In the genomic region with DNA sequence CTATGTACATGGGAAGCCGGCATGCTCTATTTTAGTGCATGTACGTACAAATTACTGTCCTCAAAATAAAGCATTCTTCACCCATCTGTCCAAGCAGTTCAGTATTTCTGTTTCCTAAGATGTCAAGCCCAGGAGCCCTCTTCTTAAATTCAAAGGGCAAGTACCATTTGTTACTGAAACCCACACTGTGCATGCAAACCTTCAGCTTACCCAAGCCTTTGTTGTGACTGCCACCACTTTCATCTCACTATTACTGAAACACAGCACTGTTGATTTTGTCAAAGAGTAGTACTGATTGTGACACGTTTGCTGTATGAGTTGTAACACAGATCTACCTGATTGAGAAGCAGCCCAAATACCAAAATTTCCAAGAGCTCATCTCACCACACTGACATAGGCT, we compare ENCODE assay signal across 1 cellular context.
TF ChIP-seq lines count a peak whose summit lies in the region.

No MANE protein-coding gene starts in this region.

TF ChIP-seq in GM12878, 131 proteins besides CTCF, POLR2A, EP300 and RAD21 (continued from another document):
- TF ChIP-seq MYB (IDR thresholded peaks at IDR 0.05; ENCODE audit: borderline replicate concordance, low read depth, low read length) (no peak), RELA (IDR thresholded peaks at IDR 0.05; ENCODE audit: borderline replicate concordance, partially characterized antibody) (no peak), ZZZ3 (IDR thresholded peaks at IDR 0.05; ENCODE audit: control insufficient read depth, insufficient read length, low read depth) (no peak), NR2C1 (IDR thresholded peaks at IDR 0.05) (no peak), NR2F1 (conservative IDR thresholded peaks at IDR 0.05) (no peak), POU2F2 (IDR thresholded peaks at IDR 0.05; ENCODE audit: borderline replicate concordance, low read depth, low read length) (no peak), BMI1 (IDR thresholded peaks at IDR 0.05; ENCODE audit: borderline replicate concordance) (no peak), ESRRA (IDR thresholded peaks at IDR 0.05; ENCODE audit: low read length) (no peak), KDM1A (IDR thresholded peaks at IDR 0.05; ENCODE audit: borderline replicate concordance) (no peak), CREM (IDR thresholded peaks at IDR 0.05; ENCODE audit: low read depth) (no peak), MEF2B (IDR thresholded peaks at IDR 0.05; ENCODE audit: partially characterized antibody, poor library complexity, severe bottlenecking) (no peak)
- TF ChIP-seq, protein P1, sequence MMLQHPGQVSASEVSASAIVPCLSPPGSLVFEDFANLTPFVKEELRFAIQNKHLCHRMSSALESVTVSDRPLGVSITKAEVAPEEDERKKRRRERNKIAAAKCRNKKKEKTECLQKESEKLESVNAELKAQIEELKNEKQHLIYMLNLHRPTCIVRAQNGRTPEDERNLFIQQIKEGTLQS (IDR thresholded peaks at IDR 0.05; ENCODE audit: borderline replicate concordance, extremely low read depth, low read depth, low read length) = no peak
